In the genomic region with DNA sequence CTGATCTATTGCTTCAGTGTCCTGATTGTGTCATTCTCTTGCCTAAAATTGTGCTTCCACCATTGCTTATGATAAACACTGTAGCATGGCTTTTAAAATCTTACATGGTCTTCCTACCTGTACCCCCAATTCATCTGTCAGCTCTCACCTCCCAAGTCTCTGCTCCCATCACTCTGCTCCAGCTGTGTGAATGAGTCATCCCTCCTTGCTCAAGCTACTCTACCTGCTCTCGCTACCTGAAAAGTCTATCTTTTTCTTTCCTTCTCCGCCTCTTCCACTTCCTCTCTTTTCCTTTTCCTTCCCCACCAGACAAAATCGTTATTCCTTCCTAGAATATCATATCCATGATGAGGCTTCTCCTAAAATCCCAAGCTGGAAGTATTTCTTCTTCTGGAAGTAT, we compare ENCODE assay signal across 22 cellular contexts.
DNase-seq lines count a peak whose midpoint lies in the region; ATAC-seq, FAIRE-seq and TF ChIP-seq lines count a peak whose summit lies in the region.
"Had no signal": no experiment of that assay in that cellular context is flagged by ENCODE, and none has a peak within 500 bp of the region (broad histone marks: within the 10 kb centered on the region; RNA-seq: fewer than 3 reads in every experiment).

No MANE protein-coding gene starts in this region.

- H3K4me1 ChIP-seq in HCT116 (ENCODE audit: control insufficient read depth in 1 of 2, insufficient read depth in 2 of 2, low read length in 2 of 2): peaks cover 12 to 26% of the 10 kb centered on the region in 2 experiments
- H3K4me1 ChIP-seq in foreskin keratinocyte: peaks cover 5% of the 10 kb centered on the region
- H3K4me1 ChIP-seq: BLaER1 had no signal

- H3K9me3 Mint-ChIP-seq in Calu3 (ENCODE audit: low read depth, unreplicated experiment): no peaks in the 10 kb centered on the region

- no peak overlapping the region for H2AFZ ChIP-seq in HCT116 (ENCODE audit: low read depth, low read length, poor library complexity, severe bottlenecking)

- no peaks in the 10 kb centered on the region for H3K9me3 ChIP-seq in HCT116 (ENCODE audit: control insufficient read depth in 1 of 2, insufficient read depth in 1 of 2, low read depth in 1 of 2, low read length in 2 of 2)
- H3K9me3 ChIP-seq: BLaER1 had no signal

- no peak overlapping the region for H3K4me3 ChIP-seq in HCT116 (replicated peaks in 1 of 2; ENCODE audit: low read depth in 1 of 2, low read length in 2 of 2)
- H3K4me3 ChIP-seq in bronchial epithelial cell (ENCODE audit: low read depth, low read length): no peak overlapping the region
- H3K4me3 ChIP-seq: BLaER1 had no signal

- no peak for TF ChIP-seq POLR2A in HCT116 (IDR thresholded peaks at IDR 0.05; ENCODE audit: borderline replicate concordance, extremely low read depth, insufficient read depth, insufficient read length)

- RAD21 ChIA-PET in HCT116 (lab: Charles Lee; ENCODE audit: low non-redundant PET in 1 of 2, low total read pairs in 2 of 2, uncharacterized antibody in 2 of 2, unreplicated experiment in 2 of 2): no interaction called here

- H3K36me3 Mint-ChIP-seq in Calu3 (ENCODE audit: insufficient read depth, unreplicated experiment): peaks cover 9% of the 10 kb centered on the region
- H3K36me3 Mint-ChIP-seq: CD14-positive monocyte; CD4-positive, alpha-beta memory T cell; IgD-negative memory B cell had no signal

- H3K27ac Mint-ChIP-seq in Calu3 (ENCODE audit: unreplicated experiment): peak overlapping the region; percentile 36
- H3K27ac Mint-ChIP-seq: CD14-positive monocyte; CD4-positive, alpha-beta memory T cell; IgD-negative memory B cell had no signal

- no peaks in the 10 kb centered on the region for H3K9me2 ChIP-seq in HCT116 (ENCODE audit: insufficient read depth)

- H3K9ac ChIP-seq in HCT116 (ENCODE audit: low read length): no peak overlapping the region
- H3K9ac ChIP-seq: BLaER1 had no signal

- H3K4me2 ChIP-seq in HCT116 (ENCODE audit: low read length): no peak overlapping the region
- H3K4me2 ChIP-seq: BLaER1 had no signal

- BruUV-seq in Calu3 (replicated peaks; lab: Mats Ljungman, UMichigan): no TSS peak
- BruUV-seq in HCT116 (replicated peaks; lab: Mats Ljungman, UMichigan): no TSS peak

- POLR2A ChIA-PET in HCT116 (lab: Charles Lee): no interaction called here

- intact Hi-C loops in Calu3 (cut with micrococcal nuclease; ENCODE audit: unreplicated experiment) (loop anchor here (10.0 kb wide), 1 partner anchor 341 kb away; the partner anchor contains the start of gene PRELID2), HCT116 (cut with micrococcal nuclease) (no loop called here), Right ventricle myocardium inferior (cut with DNase I) (no loop called here)

- H3K27me3 ChIP-seq in HCT116 (ENCODE audit: insufficient read depth, low read length) (no peaks in the 10 kb centered on the region), bronchial epithelial cell (ENCODE audit: control insufficient read depth, insufficient read depth, low read length) (no peaks in the 10 kb centered on the region), foreskin keratinocyte (no peaks in the 10 kb centered on the region)
- H3K27me3 ChIP-seq: BLaER1 had no signal

- no peak overlapping the region for H3K27ac ChIP-seq in HCT116 (ENCODE audit: low read depth, low read length)
- H3K27ac ChIP-seq in foreskin keratinocyte: no peak overlapping the region
- H3K27ac ChIP-seq: BLaER1 had no signal

- peaks cover 38% of the 10 kb centered on the region for H3K4me1 Mint-ChIP-seq in Calu3 (ENCODE audit: low read depth, unreplicated experiment)
- H3K4me1 Mint-ChIP-seq: CD14-positive monocyte; CD4-positive, alpha-beta memory T cell; IgD-negative memory B cell had no signal

- H4K20me1 ChIP-seq in HCT116 (ENCODE audit: insufficient read depth): no peaks in the 10 kb centered on the region
- H4K20me1 ChIP-seq: BLaER1 had no signal

- H3K79me2 ChIP-seq in HCT116 (ENCODE audit: insufficient read depth, low read length): no peaks in the 10 kb centered on the region

- FAIRE-seq in bronchial epithelial cell (lab: Jason Lieb, UNC): no peak
- FAIRE-seq: G401.6, GM12891, H54, HTR-8/SVneo had no signal

- CTCF ChIA-PET in Calu3 (lab: Charles Lee): interaction anchor here (0.6 kb wide), 1 partner anchor 12 kb away, joined by 4 read pairs; no protein-coding TSS in a partner anchor
- CTCF ChIA-PET in HCT116 (lab: Charles Lee): no interaction called here

- ATAC-seq in HCT116 (no peak), foreskin keratinocyte (peak; percentile 39), GM19455 (IDR thresholded peaks at IDR 0.05; ENCODE audit: unreplicated experiment) (no peak), Right ventricle myocardium inferior (no peak), GM18861 (IDR thresholded peaks at IDR 0.05; ENCODE audit: unreplicated experiment) (no peak)

- H3K36me3 ChIP-seq in HCT116 (ENCODE audit: control insufficient read depth in 1 of 2, insufficient read depth in 2 of 2, low read length in 2 of 2) (no peaks in the 10 kb centered on the region), bronchial epithelial cell (ENCODE audit: control insufficient read depth, insufficient read depth, low read length) (no peaks in the 10 kb centered on the region)
- H3K36me3 ChIP-seq: BLaER1 had no signal

- H3K4me3 Mint-ChIP-seq in Calu3 (ENCODE audit: low read depth, unreplicated experiment): no peak overlapping the region
- H3K4me3 Mint-ChIP-seq: CD14-positive monocyte; CD4-positive, alpha-beta memory T cell; IgD-negative memory B cell had no signal

- no peaks in the 10 kb centered on the region for H3K27me3 Mint-ChIP-seq in Calu3 (ENCODE audit: unreplicated experiment)
- H3K27me3 Mint-ChIP-seq: CD4-positive, alpha-beta memory T cell; IgD-negative memory B cell had no signal

- TF ChIP-seq CTCF in Calu3 (IDR thresholded peaks at IDR 0.05; ENCODE audit: unreplicated experiment) (no peak), HCT116 (IDR thresholded peaks at IDR 0.05 in 2 of 3, conservative IDR thresholded peaks at IDR 0.05 in 1 of 3; ENCODE audit: borderline replicate concordance in 1 of 3, insufficient read depth in 1 of 3, low read depth in 2 of 3, low read length in 2 of 3) (no peak), bronchial epithelial cell (IDR thresholded peaks at IDR 0.05; ENCODE audit: insufficient read depth, low read length, severe bottlenecking) (no peak), foreskin keratinocyte (conservative IDR thresholded peaks at IDR 0.05) (no peak)

- DNase-seq in Calu3 (no peak), HCT116 (ENCODE audit: low read depth, low spot score) (no peak), bronchial epithelial cell (ENCODE audit: low read depth) (peak; percentile 23), foreskin keratinocyte (no peak), Right ventricle myocardium inferior (ENCODE audit: missing footprints) (no peak), NOMO-1 treated with dmso at 0.1 percent for 144 hours (lab: John Stamatoyannopoulos, UW; ENCODE audit: unreplicated experiment) (no peak)
- DNase-seq: 8988T; CD4-positive, alpha-beta memory T cell; DMS53; DND-41; EL; HCEC 1CT; KBM-7 had no signal

- no peak for TF ChIP-seq RAD21 in HCT116 (IDR thresholded peaks at IDR 0.05; ENCODE audit: low read depth)

TF ChIP-seq in HCT116, 20 proteins besides CTCF, POLR2A, EP300 and RAD21:
- TF ChIP-seq EGR1 (IDR thresholded peaks at IDR 0.05; ENCODE audit: low read depth) (no peak), JUND (IDR thresholded peaks at IDR 0.05) (peak; percentile 52; the same call in 1 of the 2 replicates), FOSL1 (IDR thresholded peaks at IDR 0.05; ENCODE audit: low read depth) (peak; percentile 61)
